ENCODE assay signal across 2 cellular contexts in genomic region chr3:10997196-10997595, GRCh38.
TF ChIP-seq lines count a peak whose summit lies in the region.

No MANE protein-coding gene starts in this region.

TF ChIP-seq in liver, 16 proteins besides CTCF, POLR2A, EP300 and RAD21:
- no peak for TF ChIP-seq REST (IDR thresholded peaks at IDR 0.05)
- no peak for TF ChIP-seq RXRA (IDR thresholded peaks at IDR 0.05)
- TF ChIP-seq EGR1 (IDR thresholded peaks at IDR 0.05; ENCODE audit: low read depth in 2 of 2) = no peak
- TF ChIP-seq JUND (IDR thresholded peaks at IDR 0.05) = no peak
- no peak for TF ChIP-seq NR2F2 (IDR thresholded peaks at IDR 0.05)
- TF ChIP-seq TAF1 (conservative IDR thresholded peaks at IDR 0.05) = no peak
- TF ChIP-seq FOXA2 (IDR thresholded peaks at IDR 0.05) = no peak
- no peak for TF ChIP-seq MAX (IDR thresholded peaks at IDR 0.05)
- TF ChIP-seq FOXA1 (IDR thresholded peaks at IDR 0.05) = no peak
- TF ChIP-seq HNF4A (conservative IDR thresholded peaks at IDR 0.05) = no peak
- TF ChIP-seq GABPA (IDR thresholded peaks at IDR 0.05 in 1 of 2, conservative IDR thresholded peaks at IDR 0.05 in 1 of 2) = no peak
- TF ChIP-seq SP1 (IDR thresholded peaks at IDR 0.05) = no peak
- TF ChIP-seq ATF3 (IDR thresholded peaks at IDR 0.05) = no peak
- no peak for TF ChIP-seq HNF4G (IDR thresholded peaks at IDR 0.05)
- TF ChIP-seq ZBTB33 (IDR thresholded peaks at IDR 0.05) = no peak
- no peak for TF ChIP-seq YY1 (IDR thresholded peaks at IDR 0.05)
TF ChIP-seq in liver: peak in this region for 0.

TF ChIP-seq in HepG2, 621 proteins besides CTCF, POLR2A, EP300 and RAD21 (continued from another document):
- TF ChIP-seq ZBTB2 (CRISPR knock-in tag; IDR thresholded peaks at IDR 0.05; ENCODE audit: low read depth) (no peak), YY1 (IDR thresholded peaks at IDR 0.05; ENCODE audit: insufficient read depth, insufficient replicate concordance, low read depth, low read length) (no peak), ZSCAN31 (CRISPR knock-in tag; IDR thresholded peaks at IDR 0.05; ENCODE audit: low read depth) (no peak), ZNF44 (CRISPR knock-in tag; IDR thresholded peaks at IDR 0.05) (no peak), ZNF18 (CRISPR knock-in tag; IDR thresholded peaks at IDR 0.05; ENCODE audit: insufficient replicate concordance) (no peak), NFRKB (IDR thresholded peaks at IDR 0.05) (no peak), ZNF276 (CRISPR knock-in tag; IDR thresholded peaks at IDR 0.05; ENCODE audit: low read depth) (no peak), ZBTB43 (CRISPR knock-in tag; conservative IDR thresholded peaks at IDR 0.05) (no peak), ZNF879 (CRISPR knock-in tag; IDR thresholded peaks at IDR 0.05) (no peak), ATAD3A (CRISPR knock-in tag; IDR thresholded peaks at IDR 0.05) (no peak)
